Comparison of ENCODE assay signal across 25 cellular contexts in genomic region chr5:179577286-179577960, GRCh38.
"Had no signal": no experiment of that assay in that cellular context is flagged by ENCODE, and none has a peak within 500 bp of the region (broad histone marks: within the 10 kb centered on the region; RNA-seq: fewer than 3 reads in every experiment).

No MANE protein-coding gene starts in this region.

- H3K27ac ChIP-seq: colonic mucosa, epithelial cell of prostate, esophagus squamous epithelium, gastrocnemius medialis, heart right ventricle, left lung had no signal

- ATAC-seq: effector memory CD8-positive, alpha-beta T cell; esophagus mucosa; gastrocnemius medialis; heart right ventricle; left cardiac atrium; left lung; left ventricle myocardium superior; mucosa of descending colon had no signal

- DNase-seq: colonic mucosa; cortex of kidney; effector CD8-positive, alpha-beta T cell; effector memory CD8-positive, alpha-beta T cell; endodermal cell; erythroblast; esophagus squamous epithelium; foreskin fibroblast; foreskin melanocyte; gastrocnemius medialis; glutamatergic neuron; heart right ventricle; hippocampal formation; immature natural killer cell; islet precursor cell; left cardiac atrium; left lung; left ventricle myocardium superior; mammary epithelial cell; mesendoderm; mucosa of descending colon; naive B cell had no signal

- H3K4me1 ChIP-seq: colonic mucosa, esophagus squamous epithelium, gastrocnemius medialis, left lung had no signal

- H3K36me3 ChIP-seq: colonic mucosa had no signal

- H3K9me3 ChIP-seq: colonic mucosa, esophagus squamous epithelium, gastrocnemius medialis, heart right ventricle, left lung, mucosa of descending colon had no signal

- H3K4me3 ChIP-seq: colonic mucosa, esophagus squamous epithelium, gastrocnemius medialis, heart right ventricle, left lung, lung, mucosa of descending colon had no signal

- H3K27me3 ChIP-seq: colonic mucosa, esophagus squamous epithelium, gastrocnemius medialis, heart right ventricle, left lung had no signal
